Comparison of ENCODE assay signal across 1 cellular context in genomic region chr15:65342493-65342892, GRCh38.
TF ChIP-seq lines count a peak whose summit lies in the region.

No MANE protein-coding gene starts in this region.

TF ChIP-seq in HepG2, 621 proteins besides CTCF, POLR2A, EP300 and RAD21:
- TF ChIP-seq ZNF687 (CRISPR knock-in tag; IDR thresholded peaks at IDR 0.05) (peak; percentile 38), KIAA2018 (CRISPR knock-in tag; IDR thresholded peaks at IDR 0.05; ENCODE audit: borderline replicate concordance) (no peak), RFX1 (IDR thresholded peaks at IDR 0.05) (no peak), ZNF629 (CRISPR knock-in tag; conservative IDR thresholded peaks at IDR 0.05) (no peak), RBM22 (optimal IDR thresholded peaks at IDR 0.05; ENCODE audit: low read length) (peak; percentile 39)
TF ChIP-seq in HepG2: peak in this region for 2.
